Comparison of ENCODE assay signal across 30 cellular contexts in genomic region chr6:33868143-33868542, GRCh38.
"Had no signal": no experiment of that assay in that cellular context is flagged by ENCODE, and none has a peak within 500 bp of the region (broad histone marks: within the 10 kb centered on the region; RNA-seq: fewer than 3 reads in every experiment).

No MANE protein-coding gene starts in this region.

- H2AFZ ChIP-seq: hepatocyte, parathyroid adenoma had no signal

- H3K4me3 ChIP-seq: gastroesophageal sphincter, hepatocyte, psoas muscle, sigmoid colon, smooth muscle cell, stomach, thyroid gland, upper lobe of left lung, vagina had no signal

- DNase-seq: activated CD4-positive, alpha-beta T cell treated with anti-CD3 and anti-CD28 coated beads for 48 hours; activated CD4-positive, alpha-beta T cell treated with anti-CD3 and anti-CD28 coated beads, Interleukin-2, amount 50 U/mL, for 48 hours; activated CD8-positive, alpha-beta memory T cell treated with anti-CD3 and anti-CD28 coated beads, Interleukin-2, amount 50 U/mL, for 4 hours; activated effector memory CD4-positive, alpha-beta T cell treated with anti-CD3 and anti-CD28 coated beads, Interleukin-2, amount 50 U/mL, for 16 hours; activated naive CD4-positive, alpha-beta T cell treated with anti-CD3 and anti-CD28 coated beads, Interleukin-2, amount 10 ng/mL, durations not matched to agents 7 days and 5 days; activated naive CD8-positive, alpha-beta T cell treated with anti-CD3 and anti-CD28 coated beads, Interleukin-2, amount 50 U/mL, for 24 hours; activated T-cell treated with anti-CD3 and anti-CD28 coated beads, Interleukin-2, amount 50 U/mL, for 1 hour; amygdala; caudate nucleus; cortex of kidney; effector memory CD8-positive, alpha-beta T cell; erythroblast; islet precursor cell; mammary epithelial cell; naive thymus-derived CD4-positive, alpha-beta T cell; occipital lobe; sigmoid colon; stimulated activated CD4-positive, alpha-beta T cell treated with anti-CD3 and anti-CD28 coated beads, Interleukin-1b, Interleukin-23, amount 100 ng/mL, for 48 hours; stimulated activated CD4-positive, alpha-beta T cell treated with anti-CD3 and anti-CD28 coated beads, Interleukin-4, amount 100 ng/mL, for 4 hours; stimulated activated CD8-positive, alpha-beta memory T cell treated with anti-CD3 and anti-CD28 coated beads, Interleukin-4, amount 100 ng/mL, for 48 hours; stomach; thyroid gland; upper lobe of left lung had no signal

- H3K4me1 ChIP-seq: gastroesophageal sphincter, parathyroid adenoma, psoas muscle, stomach, thyroid gland, upper lobe of left lung, vagina had no signal

- H3K27ac ChIP-seq: gastroesophageal sphincter, hepatocyte, parathyroid adenoma, psoas muscle, sigmoid colon, stomach, thyroid gland, upper lobe of left lung, vagina, VCaP had no signal

- H3K9me3 ChIP-seq: gastroesophageal sphincter, psoas muscle, sigmoid colon, stomach, thyroid gland, upper lobe of left lung, vagina had no signal

- H3K79me2 ChIP-seq: hepatocyte, parathyroid adenoma had no signal

- H3K27me3 ChIP-seq: hepatocyte, sigmoid colon, thyroid gland, upper lobe of left lung, vagina had no signal

- H3K9ac ChIP-seq: parathyroid adenoma had no signal

- H3K36me3 ChIP-seq: gastroesophageal sphincter, sigmoid colon, stomach, thyroid gland, upper lobe of left lung, vagina had no signal

- H3K4me2 ChIP-seq: hepatocyte, smooth muscle cell had no signal
